ENCODE assay signal across 19 cellular contexts in genomic region chr6:54099201-54099600, GRCh38. TPM values are rescaled to one million over a fixed set of nuclear protein-coding genes. Genes with fewer than 3 reads are reported as not detected.
DNase-seq lines count a peak whose midpoint lies in the region; FAIRE-seq lines count a peak whose summit lies in the region.
"Had no signal": no experiment of that assay in that cellular context is flagged by ENCODE, and none has a peak within 500 bp of the region (broad histone marks: within the 10 kb centered on the region; RNA-seq: fewer than 3 reads in every experiment).

No MANE protein-coding gene starts in this region.

- FAIRE-seq in GM19239 (lab: Jason Lieb, UNC) (peak; percentile 8), islet of Langerhans (lab: Jason Lieb, UNC) (peak; percentile 88)
- FAIRE-seq: A549, G401.6, GM12878, H54 had no signal

- in situ Hi-C loops in SK-MEL-5 (cut with HindIII; ENCODE audit: low pct_unique_long_range_greater_than_20kb, low sequenced_read_pairs), result no loop called here
- in situ Hi-C loops in ACHN (cut with HindIII; ENCODE audit: low pct_ligation_motif_present, low pct_unique_long_range_greater_than_20kb, low sequenced_read_pairs), result no loop called here

- DNase-seq in GM19239 (ENCODE audit: insufficient read length, low spot score), result no peak
- DNase-seq in SK-MEL-5 (ENCODE audit: low read depth, low spot score), result peak; percentile 79
- no peak for DNase-seq in ACHN
- no peak for DNase-seq in UCSD-AML1 (lab: John Stamatoyannopoulos, UW; ENCODE audit: unreplicated experiment)
- DNase-seq in LoVo (ENCODE audit: low spot score), result no peak
- DNase-seq: 8988T; C1 segment of cervical spinal cord; Caco-2; CD4-positive, alpha-beta memory T cell; DMS153; DND-41; GOT3; HFFc6 had no signal

RNA-seq across cellular contexts. Expression of gene MLIP, which starts 12.0 kb away (rescaled TPM):
- total RNA-seq in SK-MEL-5 (2014; rRNA removed; shearing (Covaris generic)), result 16.6 and 23.9 TPM in 2 replicates
- 9.5 and 11.2 TPM in 2 replicates for polyA plus RNA-seq in SK-MEL-5 (2015; cell fraction: cytosol; rRNA removed)
- polyA plus RNA-seq in SK-MEL-5 (2015; cell fraction: nucleus; rRNA removed), result 2.0 and 7.9 TPM in 2 replicates
- total RNA-seq: CD4-positive, alpha-beta memory T cell; GM12878; HFFc6 had no signal
- polyA plus RNA-seq: BJ; CD4-positive, alpha-beta memory T cell; GM12878 had no signal
